ENCODE assay signal across 8 cellular contexts in genomic region chr7:20797174-20798080, GRCh38. TPM values are rescaled to one million over a fixed set of nuclear protein-coding genes. Genes with fewer than 3 reads are reported as not detected.
DNase-seq lines count a peak whose midpoint lies in the region; ATAC-seq, FAIRE-seq and TF ChIP-seq lines count a peak whose summit lies in the region.

No MANE protein-coding gene starts in this region.

- peaks cover 13% of the 10 kb centered on the region; the same call in 1 of the 2 replicates for H3K4me1 ChIP-seq in ES-I3 (ENCODE audit: insufficient read depth, low read length)
- peaks cover 6% of the 10 kb centered on the region for H3K4me1 ChIP-seq in endothelial cell of umbilical vein (ENCODE audit: control insufficient read depth, extremely low read depth, insufficient read depth, low read length)

- H4K20me1 ChIP-seq in endothelial cell of umbilical vein (replicated peaks; ENCODE audit: control insufficient read depth, extremely low read depth, insufficient read depth, low read length) = no peaks in the 10 kb centered on the region

- intact Hi-C loops in endothelial cell of umbilical vein (cut with micrococcal nuclease) = no loop called here

- TF ChIP-seq CTCF in endothelial cell of umbilical vein (IDR thresholded peaks at IDR 0.05; ENCODE audit: extremely low read depth in 1 of 2, insufficient read depth in 1 of 2, low read depth in 1 of 2, low read length in 2 of 2) = no peak
- TF ChIP-seq CTCF in osteocyte (IDR thresholded peaks at IDR 0.05) = no peak

- peaks cover 60 to 77% of the 10 kb centered on the region in 2 experiments for H3K27me3 ChIP-seq in endothelial cell of umbilical vein (ENCODE audit: control insufficient read depth in 2 of 2, insufficient read depth in 2 of 2, low read length in 2 of 2)

- H3K4me2 ChIP-seq in endothelial cell of umbilical vein (ENCODE audit: insufficient read depth, low read length) = peak overlapping the region; percentile 51

- H3K27ac ChIP-seq in endothelial cell of umbilical vein (ENCODE audit: insufficient read depth, low read depth, low read length) = no peak overlapping the region

- peaks cover 69% of the 10 kb centered on the region for H3K27me3 Mint-ChIP-seq in osteocyte (ENCODE audit: unreplicated experiment)

- H3K9me1 ChIP-seq in endothelial cell of umbilical vein (replicated peaks; ENCODE audit: control insufficient read depth, extremely low read depth, insufficient read depth, low read length) = no peaks in the 10 kb centered on the region

- dilution Hi-C loops in endothelial cell of umbilical vein (cut with MboI; ENCODE audit: extremely low pct_ligation_motif_present, low sequenced_read_pairs) = no loop called here

- DNase-seq in HTR-8/SVneo (ENCODE audit: insufficient read length, low spot score) (no peak), SK-N-DZ (ENCODE audit: low spot score) (peak; percentile 35), endothelial cell of umbilical vein (ENCODE audit: low read depth, low spot score) (no peak), osteocyte (ENCODE audit: extremely low spot score, unreplicated experiment) (no peak), activated gamma-delta T cell (lab: John Stamatoyannopoulos, UW) (no peak), hypothalamus (lab: John Stamatoyannopoulos, UW) (no peak)

- peak; percentile 24 for TF ChIP-seq POLR2A in endothelial cell of umbilical vein (IDR thresholded peaks at IDR 0.05; ENCODE audit: low read depth, low read length)

- peak; percentile 76 for ATAC-seq in GM21515 (IDR thresholded peaks at IDR 0.05; ENCODE audit: unreplicated experiment)

- H3K4me3 Mint-ChIP-seq in osteocyte (ENCODE audit: unreplicated experiment) = peak overlapping the region; percentile 83

- CTCF ChIA-PET in endothelial cell of umbilical vein (lab: Charles Lee) = interaction anchor here (1.1 to 1.8 kb wide), 4 partner anchors 11 to 457 kb away, joined by 3 to 6 read pairs (median 4); no protein-coding TSS in a partner anchor

- no peaks in the 10 kb centered on the region for H3K36me3 Mint-ChIP-seq in osteocyte (ENCODE audit: unreplicated experiment)

- peaks cover 12% of the 10 kb centered on the region for H3K4me1 Mint-ChIP-seq in osteocyte (ENCODE audit: unreplicated experiment)

- FAIRE-seq in HTR-8/SVneo (lab: Jason Lieb, UNC) (peak; percentile 68), endothelial cell of umbilical vein (lab: Jason Lieb, UNC) (no peak)

- peak overlapping the region; percentile 59 for H2AFZ ChIP-seq in endothelial cell of umbilical vein (ENCODE audit: low read depth, low read length)

- H3K9me3 ChIP-seq in ES-I3 (ENCODE audit: control insufficient read depth, insufficient read depth, low read length) (no peaks in the 10 kb centered on the region), endothelial cell of umbilical vein (replicated peaks; ENCODE audit: control insufficient read depth, insufficient read depth, low read length) (no peaks in the 10 kb centered on the region)

- peak overlapping the region in 2 of 3 experiments; percentile 33 to 38 for H3K4me3 ChIP-seq in endothelial cell of umbilical vein (replicated peaks in 1 of 3; ENCODE audit: insufficient read depth in 1 of 3, low read depth in 1 of 3, low read length in 3 of 3)

- POLR2A ChIA-PET in endothelial cell of umbilical vein (lab: Charles Lee) = no interaction called here

- H3K9ac ChIP-seq in ES-I3 (ENCODE audit: low read depth, low read length) (peak overlapping the region; percentile 61), endothelial cell of umbilical vein (replicated peaks; ENCODE audit: extremely low read depth, insufficient read depth, low read length) (no peak overlapping the region)

- no peak overlapping the region for H3K27ac Mint-ChIP-seq in osteocyte (ENCODE audit: unreplicated experiment)

- no peaks in the 10 kb centered on the region for H3K9me3 Mint-ChIP-seq in osteocyte (ENCODE audit: unreplicated experiment)

- H3K79me2 ChIP-seq in endothelial cell of umbilical vein (ENCODE audit: control insufficient read depth, insufficient read depth, low read length) = no peaks in the 10 kb centered on the region

- no TSS peak for BruUV-seq in endothelial cell of umbilical vein (replicated peaks; lab: Mats Ljungman, UMichigan)

- H3K36me3 ChIP-seq in ES-I3 (ENCODE audit: insufficient read depth, low read length) (no peaks in the 10 kb centered on the region), endothelial cell of umbilical vein (ENCODE audit: control insufficient read depth in 2 of 2, extremely low read depth in 1 of 2, insufficient read depth in 2 of 2, low read length in 2 of 2) (no peaks in the 10 kb centered on the region)

TF ChIP-seq in endothelial cell of umbilical vein, 7 proteins besides CTCF, POLR2A, EP300 and RAD21:
- TF ChIP-seq FOS (IDR thresholded peaks at IDR 0.05; ENCODE audit: borderline replicate concordance, insufficient read depth, low read length) (no peak), GATA2 (IDR thresholded peaks at IDR 0.05; ENCODE audit: insufficient read depth, insufficient read length, low read depth, low read length) (no peak), EZH2 (IDR thresholded peaks at IDR 0.05; ENCODE audit: borderline replicate concordance, low read depth, low read length, severe bottlenecking) (peak; percentile 75), JUN (IDR thresholded peaks at IDR 0.05; ENCODE audit: borderline replicate concordance, insufficient read depth, insufficient read length, low read depth) (no peak)
- TF ChIP-seq, protein P1, sequence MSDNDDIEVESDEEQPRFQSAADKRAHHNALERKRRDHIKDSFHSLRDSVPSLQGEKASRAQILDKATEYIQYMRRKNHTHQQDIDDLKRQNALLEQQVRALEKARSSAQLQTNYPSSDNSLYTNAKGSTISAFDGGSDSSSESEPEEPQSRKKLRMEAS (IDR thresholded peaks at IDR 0.05; ENCODE audit: insufficient read depth, insufficient read length) = no peak

RNA-seq across cellular contexts. Expression of gene SP8, which starts 10.7 kb away (rescaled TPM):
- not detected in 2 replicates for polyA plus RNA-seq in SK-N-DZ (2014; cell fraction: cytosol; rRNA removed)
- polyA plus RNA-seq in SK-N-DZ (2014; cell fraction: nucleus; rRNA removed) = not detected in 2 replicates
- total RNA-seq in endothelial cell of umbilical vein (0.38 and 2.5 TPM in 2 replicates), osteocyte (not detected in 2 replicates)
- 0.92 and 1.1 TPM in 2 replicates for polyA plus RNA-seq in endothelial cell of umbilical vein
- polyA plus RNA-seq in endothelial cell of umbilical vein (2011; cell fraction: cytosol; rRNA removed) = 0.36 and 0.47 TPM in 2 replicates
- 0.41 and 0.54 TPM in 2 replicates for polyA plus RNA-seq in endothelial cell of umbilical vein (2011; cell fraction: nucleus; rRNA removed)
- polyA plus RNA-seq in endothelial cell of umbilical vein (2012) = 0.15 TPM in 1 of 2 replicates, not detected in the other
- 0.68 and 0.96 TPM in 2 replicates for polyA minus RNA-seq in endothelial cell of umbilical vein
- polyA minus RNA-seq in endothelial cell of umbilical vein (2011; cell fraction: cytosol; rRNA and poly(A)+ RNA removed) = not detected
- 0.38 and 0.72 TPM in 2 replicates for polyA minus RNA-seq in endothelial cell of umbilical vein (2011; cell fraction: nucleus; rRNA and poly(A)+ RNA removed)
